Comparison of ENCODE assay signal across 21 cellular contexts in the genomic region with DNA sequence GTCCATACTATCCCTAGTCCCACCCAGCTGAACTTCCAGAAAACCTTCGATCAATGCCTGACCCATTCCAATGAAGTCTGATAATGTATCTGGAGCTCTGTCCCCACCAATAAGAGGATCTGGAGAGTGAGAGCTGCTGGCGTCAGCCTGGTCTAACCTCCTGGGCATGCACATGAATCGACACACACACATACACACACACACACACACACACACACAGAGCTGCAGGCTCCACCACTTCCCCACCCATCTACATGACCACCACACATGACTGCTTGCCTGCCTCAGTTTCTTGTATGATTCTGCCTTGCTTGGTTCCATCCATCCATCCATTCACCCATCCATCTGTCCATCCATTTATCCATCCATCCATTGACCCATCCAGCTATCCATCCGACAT.
"Had no signal": no experiment of that assay in that cellular context is flagged by ENCODE, and none has a peak within 500 bp of the region (broad histone marks: within the 10 kb centered on the region; RNA-seq: fewer than 3 reads in every experiment).

No MANE protein-coding gene starts in this region.

- ATAC-seq: effector memory CD8-positive, alpha-beta T cell; esophagus mucosa; foreskin keratinocyte; gastroesophageal sphincter; heart left ventricle; left cardiac atrium; left lung; left ventricle myocardium superior; lower lobe of right lung; mucosa of descending colon had no signal

- H3K27me3 ChIP-seq: colonic mucosa, foreskin keratinocyte, gastroesophageal sphincter, heart left ventricle, left lung had no signal

- DNase-seq: colonic mucosa; cortex of kidney; effector CD8-positive, alpha-beta T cell; effector memory CD8-positive, alpha-beta T cell; endodermal cell; erythroblast; foreskin keratinocyte; heart left ventricle; hippocampal formation; left cardiac atrium; left lung; left ventricle myocardium superior; lower lobe of right lung; mesenchymal stem cell; mucosa of descending colon; naive B cell had no signal

- H3K4me1 Mint-ChIP-seq: endodermal cell, mesothelial cell of epicardium, naive B cell had no signal

- H3K27ac Mint-ChIP-seq: dendritic cell treated with granulocyte-macrophage colony-stimulating factor and Interleukin-4, amounts not matched to agents 40 ng/mL and 50 ng/mL, for 4 days; effector memory CD8-positive, alpha-beta T cell; endodermal cell; mesothelial cell of epicardium; naive B cell had no signal

- H3K9me3 ChIP-seq: colonic mucosa, gastroesophageal sphincter, heart left ventricle, left lung, lower lobe of right lung, mucosa of descending colon had no signal

- H3K4me1 ChIP-seq: colonic mucosa, foreskin keratinocyte, heart left ventricle, left lung, lower lobe of right lung had no signal

- H3K4me3 Mint-ChIP-seq: dendritic cell treated with granulocyte-macrophage colony-stimulating factor and Interleukin-4, amounts not matched to agents 40 ng/mL and 50 ng/mL, for 4 days; effector memory CD8-positive, alpha-beta T cell; endodermal cell; mesothelial cell of epicardium; naive B cell had no signal

- H3K4me3 ChIP-seq: colonic mucosa, gastroesophageal sphincter, heart left ventricle, left lung, lower lobe of right lung, mucosa of descending colon had no signal

- H3K36me3 Mint-ChIP-seq: naive B cell had no signal

- H3K9me3 Mint-ChIP-seq: dendritic cell treated with granulocyte-macrophage colony-stimulating factor and Interleukin-4, amounts not matched to agents 40 ng/mL and 50 ng/mL, for 4 days; effector memory CD8-positive, alpha-beta T cell; endodermal cell; mesothelial cell of epicardium had no signal

- H3K27ac ChIP-seq: colonic mucosa, epithelial cell of prostate, foreskin keratinocyte, gastroesophageal sphincter, heart left ventricle, left lung, lower lobe of right lung had no signal

- H3K36me3 ChIP-seq: colonic mucosa, heart left ventricle, left lung, lower lobe of right lung had no signal
